Comparison of ENCODE assay signal across 9 cellular contexts in genomic region chr22:50740714-50741113, GRCh38. TPM values are rescaled to one million over a fixed set of nuclear protein-coding genes. Genes with fewer than 3 reads are reported as not detected.
"Had no signal": no experiment of that assay in that cellular context is flagged by ENCODE, and none has a peak within 500 bp of the region (broad histone marks: within the 10 kb centered on the region; RNA-seq: fewer than 3 reads in every experiment).

No MANE protein-coding gene starts in this region.

RNA-seq across cellular contexts. Expression of gene ACR, which starts 2.7 kb away (rescaled TPM):
- total RNA-seq: activated CD4-positive, alpha-beta T cell treated with anti-CD3 and anti-CD28 coated beads, Interleukin-2, amount 10 ng/mL, durations not matched to agents 7 days and 5 days; activated T-cell treated with anti-CD3 and anti-CD28 coated beads, Interleukin-2, amount 50 U/mL, for 4 hours; activated T-helper 17 cell treated with anti-CD3 and anti-CD28 coated beads, Interleukin-2, amount 50 U/mL, for 72 hours; body of pancreas; foreskin keratinocyte; gastrocnemius medialis; T-cell; T-helper 2 cell treated with Interferon-gamma antibody and Interleukin-4, amounts not matched to agents 100 ng/mL and 5 ng/mL, for 36 hours had no signal
- polyA plus RNA-seq: cardiac muscle cell, foreskin keratinocyte had no signal
